ENCODE assay signal across 14 cellular contexts in the genomic region with DNA sequence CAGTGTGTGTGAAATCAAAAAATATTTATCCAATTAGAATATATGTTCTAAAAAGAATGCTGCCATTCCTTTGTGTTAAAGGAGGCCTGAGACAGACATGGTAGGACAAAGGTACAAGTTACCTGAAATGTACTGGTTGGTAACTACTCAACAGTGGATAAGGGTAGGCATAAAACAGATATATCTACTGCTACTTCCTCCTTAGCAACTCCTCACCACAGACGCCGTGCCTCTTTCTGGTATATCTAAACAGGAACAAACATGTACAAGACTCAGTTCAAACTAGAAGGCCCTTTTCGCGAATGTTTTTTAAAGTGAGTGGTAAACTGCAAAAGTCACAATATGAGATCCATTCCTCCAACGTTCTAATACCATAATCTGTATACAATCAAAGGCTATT.
DNase-seq lines count a peak whose midpoint lies in the region; ATAC-seq, FAIRE-seq and TF ChIP-seq lines count a peak whose summit lies in the region.
"Had no signal": no experiment of that assay in that cellular context is flagged by ENCODE, and none has a peak within 500 bp of the region (broad histone marks: within the 10 kb centered on the region; RNA-seq: fewer than 3 reads in every experiment).

No MANE protein-coding gene starts in this region.

- in situ Hi-C loops in KBM-7 (cut with MboI; ENCODE audit: low pct_unique_long_range_greater_than_20kb, low sequenced_read_pairs): no loop called here

- FAIRE-seq in GM12892 (lab: Jason Lieb, UNC) (peak; percentile 84), GM19239 (lab: Jason Lieb, UNC) (no peak)
- FAIRE-seq: astrocyte had no signal

- ATAC-seq in GM21723 (IDR thresholded peaks at IDR 0.05; ENCODE audit: unreplicated experiment): peak; percentile 63

- no peak for TF ChIP-seq POLR2A in GM12892 (IDR thresholded peaks at IDR 0.05; ENCODE audit: low read depth, low read length)

- no peak for DNase-seq in GM12892 (ENCODE audit: insufficient read length)
- DNase-seq in KBM-7: peak; percentile 74
- DNase-seq in globus pallidus (ENCODE audit: low spot score): peak; percentile 13
- no peak for DNase-seq in GM19239 (ENCODE audit: insufficient read length, low spot score)
- DNase-seq in NCI-H2107 treated with DMSO at 0.1 percent for 48 hours (lab: John Stamatoyannopoulos, UW; ENCODE audit: unreplicated experiment): no peak
- DNase-seq in cerebellar nuclear complex (lab: John Stamatoyannopoulos, UW): no peak
- DNase-seq in C1 segment of cervical spinal cord (lab: John Stamatoyannopoulos, UW): no peak
- DNase-seq: activated CD4-positive, alpha-beta T cell treated with anti-CD3 and anti-CD28 coated beads for 1 hour; DMS79; NCI-H187; stimulated activated CD4-positive, alpha-beta T cell treated with anti-CD3 and anti-CD28 coated beads, Interleukin-2, amount 100 ng/mL, for 24 hours; stimulated activated naive B cell treated with anti-CD40 and anti-IgM and Interleukin-4, amounts not matched to agents 10 μg/mL and 1 μg/mL and 100 μg/mL, for 72 hours had no signal

Comparison
In these comparisons a context has a peak if more than half of its experiments do, and no peak if none do; other contexts are left out.
1. DNase-seq: peak in KBM-7 (single experiment) and globus pallidus (single experiment); none in GM12892 (single experiment), GM19239 (single experiment), NCI-H2107 treated with DMSO at 0.1 percent for 48 hours (single experiment), cerebellar nuclear complex (0 of 2) and C1 segment of cervical spinal cord (0 of 14).